In genomic region chr20:41029150-41029872, GRCh38 we compare ENCODE assay signal across 8 cellular contexts. TPM values are rescaled to one million over a fixed set of nuclear protein-coding genes. Genes with fewer than 3 reads are reported as not detected.
DNase-seq lines count a peak whose midpoint lies in the region; ATAC-seq, FAIRE-seq and TF ChIP-seq lines count a peak whose summit lies in the region.

No MANE protein-coding gene starts in this region.

- no peaks in the 10 kb centered on the region for H3K27me3 Mint-ChIP-seq in type B pancreatic cell

- WGBS in H1 (ENCODE audit: extremely low coverage in 1 of 2, insufficient coverage in 1 of 2, insufficient read length in 1 of 2, insufficient replicate concordance in 2 of 2, low coverage in 1 of 2, low lambda C conversion rate in 2 of 2, missing lambda C conversion rate in 1 of 2), 2 experiments: 1% methylated on average over 33 of the region's 68 CpGs; no CpG with 5 or more reads in 1 of the 2 experiments

- H3K9me3 ChIP-seq in MG63 (no peaks in the 10 kb centered on the region), H1 (ENCODE audit: insufficient read depth in 2 of 2, low read depth in 1 of 2, low read length in 1 of 2) (no peaks in the 10 kb centered on the region), mononuclear cell (ENCODE audit: low read depth, low read length) (no peaks in the 10 kb centered on the region)

- H3K27ac ChIP-seq in H1 (ENCODE audit: low read depth, low read length): peak overlapping the region; percentile 93

- H2BK12ac ChIP-seq in H1 (ENCODE audit: low read depth, low read length): no peak overlapping the region

- DNase-seq in ELR (ENCODE audit: low read depth) (peak; percentile 44), MG63 (peak; percentile 28), H1 (ENCODE audit: low read depth in 1 of 2, low spot score in 2 of 2) (peak in 1 of 2 experiments; percentile 64), type B pancreatic cell (ENCODE audit: extremely low spot score, unreplicated experiment) (peak; percentile 74)
- DNase-seq in activated CD4-positive, alpha-beta T cell treated with anti-CD3 and anti-CD28 coated beads, Interleukin-2, amount 50 U/mL, for 1 hour: peak; percentile 29
- no peak for DNase-seq in activated CD4-positive, CD25-positive, alpha-beta regulatory T cell (lab: John Stamatoyannopoulos, UW)

- no peak for TF ChIP-seq EP300 in H1 (IDR thresholded peaks at IDR 0.05; ENCODE audit: borderline replicate concordance in 1 of 2, low read depth in 2 of 2, low read length in 2 of 2)

- no peak overlapping the region for H4K91ac ChIP-seq in H1 (replicated peaks; ENCODE audit: insufficient read length, low read length)

- no peak overlapping the region for H3K4ac ChIP-seq in H1 (replicated peaks; ENCODE audit: insufficient read length, low read depth, low read length)

- no peak overlapping the region for H3K56ac ChIP-seq in H1 (replicated peaks; ENCODE audit: insufficient read length, low read depth, low read length)

- H3K79me1 ChIP-seq in H1 (ENCODE audit: low read depth, low read length): peaks cover 6% of the 10 kb centered on the region

- no peaks in the 10 kb centered on the region for H3K27me3 ChIP-seq in MG63
- peaks cover 0 to 30% (median 14%) of the 10 kb centered on the region in 4 experiments; a peak in 5 of 7 replicates for H3K27me3 ChIP-seq in H1 (replicated peaks in 1 of 4; ENCODE audit: control insufficient read depth in 3 of 4, extremely low read depth in 1 of 4, insufficient read depth in 3 of 4, low read length in 3 of 4)
- H3K27me3 ChIP-seq in mononuclear cell (ENCODE audit: insufficient read depth, low read length): no peaks in the 10 kb centered on the region

- H4K20me1 ChIP-seq in H1 (replicated peaks in 1 of 2; ENCODE audit: control insufficient read depth in 1 of 2, insufficient read depth in 2 of 2, low read length in 2 of 2): peaks cover 30 to 33% of the 10 kb centered on the region in 2 experiments

- H3K4me1 ChIP-seq in H1 (replicated peaks in 1 of 4; ENCODE audit: control insufficient read depth in 3 of 4, insufficient read depth in 4 of 4, low read length in 3 of 4) (peaks cover 3 to 10% (median 9%) of the 10 kb centered on the region in 4 experiments; a peak in 4 of 7 replicates), mononuclear cell (ENCODE audit: insufficient read depth, low read length) (peaks cover 46% of the 10 kb centered on the region)

- H2BK20ac ChIP-seq in H1 (ENCODE audit: low read length): no peak overlapping the region

- POLR2A ChIA-PET in H1 (lab: Charles Lee; ENCODE audit: partially characterized antibody): interaction anchor here (0.7 to 7.1 kb wide), 7 partner anchors 9 to 242 kb away, joined by 3 to 45 read pairs (median 4); partner anchors contain the start of gene PLCG1

- TF ChIP-seq RAD21 in H1 (IDR thresholded peaks at IDR 0.05 in 1 of 2, conservative IDR thresholded peaks at IDR 0.05 in 1 of 2; ENCODE audit: low read depth in 2 of 2, low read length in 2 of 2): no peak

- TF ChIP-seq CTCF in H1 (IDR thresholded peaks at IDR 0.05; ENCODE audit: control extremely low read depth in 1 of 3, insufficient read depth in 1 of 3, low read depth in 1 of 3, low read length in 3 of 3) (no peak), type B pancreatic cell (conservative IDR thresholded peaks at IDR 0.05) (no peak)

- H2AK5ac ChIP-seq in H1 (ENCODE audit: low read depth, low read length): no peak overlapping the region

- peak overlapping the region; percentile 95 for H3K4me3 Mint-ChIP-seq in type B pancreatic cell

- H2AFZ ChIP-seq in H1 (ENCODE audit: low read length): no peak overlapping the region

- H3K9me3 Mint-ChIP-seq in type B pancreatic cell: peaks cover 1% of the 10 kb centered on the region

- H3K23me2 ChIP-seq in H1 (ENCODE audit: low read depth, low read length): peaks cover 3% of the 10 kb centered on the region

- CTCF ChIA-PET in H1 (lab: Charles Lee; ENCODE audit: partially characterized antibody): interaction anchor here (0.7 to 2.3 kb wide), 3 partner anchors 38 to 147 kb away, joined by 3 to 9 read pairs (median 4); no protein-coding TSS in a partner anchor

- no peak overlapping the region for H2BK120ac ChIP-seq in H1 (replicated peaks; ENCODE audit: low read depth, low read length)

- H4K8ac ChIP-seq in H1 (ENCODE audit: extremely low read depth, insufficient read depth, low read length): peak overlapping the region; percentile 98

- peaks cover 12% of the 10 kb centered on the region for H3K36me3 Mint-ChIP-seq in type B pancreatic cell

- peak overlapping the region; percentile 71 to 88 for H3K4me2 ChIP-seq in H1 (ENCODE audit: insufficient read depth in 1 of 2, low read depth in 2 of 2, low read length in 2 of 2)

- peak overlapping the region; percentile 98 for H3K27ac Mint-ChIP-seq in type B pancreatic cell

- H3K23ac ChIP-seq in H1 (ENCODE audit: insufficient read length): no peak overlapping the region

- ATAC-seq in GM21737 (IDR thresholded peaks at IDR 0.05; ENCODE audit: unreplicated experiment): peak; percentile 16

- no peak overlapping the region for H2BK15ac ChIP-seq in H1 (ENCODE audit: low read length)

- H3K18ac ChIP-seq in H1 (ENCODE audit: extremely low read depth, low read length): peak overlapping the region; percentile 56; the same call in 1 of the 2 replicates

- peaks cover 37% of the 10 kb centered on the region for H3K4me1 Mint-ChIP-seq in type B pancreatic cell (ENCODE audit: unreplicated experiment)

- peak overlapping the region; percentile 80 for H3K4me3 ChIP-seq in MG63
- peak overlapping the region; percentile 56 to 97 (median 67) for H3K4me3 ChIP-seq in H1 (ENCODE audit: extremely low read depth in 1 of 4, insufficient read depth in 2 of 4, low read depth in 3 of 4, low read length in 4 of 4)
- peak overlapping the region; percentile 91 for H3K4me3 ChIP-seq in mononuclear cell (ENCODE audit: low read length)

- peaks cover 17 to 51% of the 10 kb centered on the region in 2 experiments for H3K79me2 ChIP-seq in H1 (ENCODE audit: control insufficient read depth in 1 of 2, insufficient read depth in 2 of 2, low read length in 2 of 2)

- peak overlapping the region; percentile 76 to 99 (median 90) for H3K9ac ChIP-seq in H1 (replicated peaks in 1 of 4; ENCODE audit: extremely low read depth in 1 of 4, low read depth in 3 of 4, low read length in 3 of 4)

- peak overlapping the region; percentile 81 for H4K5ac ChIP-seq in H1 (ENCODE audit: insufficient read length, low read depth, low read length)

- TF ChIP-seq POLR2A in H1 (IDR thresholded peaks at IDR 0.05; ENCODE audit: control extremely low read depth in 1 of 2, low read depth in 2 of 2, low read length in 2 of 2): no peak

- H2BK5ac ChIP-seq in H1 (ENCODE audit: low read depth, low read length): 0 out of 2 replicates have a peak overlapping the region, but pooled peaks have one; percentile 52

- no peak overlapping the region for H3K14ac ChIP-seq in H1 (ENCODE audit: insufficient read length)

- FAIRE-seq in H1 (lab: Jason Lieb, UNC): no peak

- H3K36me3 ChIP-seq in MG63: peaks cover 38% of the 10 kb centered on the region
- H3K36me3 ChIP-seq in H1 (ENCODE audit: control insufficient read depth in 2 of 4, insufficient read depth in 4 of 4, low read length in 3 of 4): peaks cover 0 to 6% (median 3%) of the 10 kb centered on the region in 4 experiments; a peak in 3 of 8 replicates

TF ChIP-seq in H1, 55 proteins besides CTCF, POLR2A, EP300 and RAD21:
- TF ChIP-seq KDM4A (IDR thresholded peaks at IDR 0.05; ENCODE audit: low read depth, low read length, severe bottlenecking) (peak; percentile 57), CHD2 (IDR thresholded peaks at IDR 0.05; ENCODE audit: low read length) (no peak), TAF1 (IDR thresholded peaks at IDR 0.05; ENCODE audit: low read depth, low read length) (peak; percentile 64), FOSL1 (IDR thresholded peaks at IDR 0.05; ENCODE audit: insufficient read depth, low read depth, low read length) (no peak), EGR1 (IDR thresholded peaks at IDR 0.05; ENCODE audit: borderline replicate concordance, low read depth, low read length) (no peak), PHF8 (conservative IDR thresholded peaks at IDR 0.05; ENCODE audit: low read depth, low read length) (peak; percentile 55; the same call in 1 of the 2 replicates), EZH2 (IDR thresholded peaks at IDR 0.05; ENCODE audit: low read depth, low read length, severe bottlenecking) (no peak), ASH2L (IDR thresholded peaks at IDR 0.05; ENCODE audit: low read length) (peak; percentile 35), YY1 (IDR thresholded peaks at IDR 0.05; ENCODE audit: low read depth, low read length) (peak; percentile 86), RNF2 (IDR thresholded peaks at IDR 0.05; ENCODE audit: borderline replicate concordance, low read depth, low read length, missing control alignments, poor library complexity, severe bottlenecking) (no peak), RFX5 (IDR thresholded peaks at IDR 0.05; ENCODE audit: borderline replicate concordance, low read depth, low read length) (no peak)

RNA-seq across cellular contexts. Expression of gene TOP1, which starts 0.7 kb away (rescaled TPM):
- 21.3 and 28.5 TPM in 2 replicates for total RNA-seq in MG63 (2014; rRNA removed; shearing (Covaris generic); ENCODE audit: low replicate concordance)
- 108 and 114 TPM in 2 replicates for total RNA-seq in H1 (2021; fragmentation: NEBNext Ultra II Directional; extraction: Animal tissue kit (Norgen Biotek cat#: 25700))
- polyA plus RNA-seq in H1 (2011; rRNA removed): 5.9 and 7.4 TPM in 2 replicates
- polyA plus RNA-seq in H1 (2011; cell fraction: cytosol; rRNA removed): 15.2 TPM
- 9.0 TPM for polyA plus RNA-seq in H1 (2011; cell fraction: nucleus; rRNA removed)
- 56.8 to 90.7 TPM (median 64.1 TPM) in 4 replicates for polyA plus RNA-seq in H1 (2012, experiment 1 of 2)
- polyA plus RNA-seq in H1 (2012, experiment 2 of 2): 7.1 TPM
- 112 TPM for polyA plus RNA-seq in H1 (2013, experiment 1 of 2)
- 105 TPM for polyA plus RNA-seq in H1 (2013, experiment 2 of 2)
- 9.0 and 13.1 TPM in 2 replicates for polyA minus RNA-seq in H1 (2011; rRNA and poly(A)+ RNA removed)
- 28.2 TPM for polyA minus RNA-seq in H1 (2011; cell fraction: cytosol; rRNA and poly(A)+ RNA removed)
- polyA minus RNA-seq in H1 (2011; cell fraction: nucleus; rRNA and poly(A)+ RNA removed): 24.8 TPM
- total RNA-seq in mononuclear cell (26.2 TPM), type B pancreatic cell (ENCODE audit: low replicate concordance) (72.5 and 84.6 TPM in 2 replicates)

Comparison
In these comparisons a context has a peak if more than half of its experiments do, and no peak if none do; other contexts are left out.
1. DNase-seq: peak in ELR (single experiment), MG63 (single experiment), activated CD4-positive, alpha-beta T cell treated with anti-CD3 and anti-CD28 coated beads, Interleukin-2, amount 50 U/mL, for 1 hour (single experiment) and type B pancreatic cell (single experiment); none in activated CD4-positive, CD25-positive, alpha-beta regulatory T cell (0 of 4).
2. Peak in every context shown above with its lines, with median percentiles within 50 percentile points of each other: H3K4me3 ChIP-seq.